25 cellular contexts compared by ENCODE assay signal in the genomic region with DNA sequence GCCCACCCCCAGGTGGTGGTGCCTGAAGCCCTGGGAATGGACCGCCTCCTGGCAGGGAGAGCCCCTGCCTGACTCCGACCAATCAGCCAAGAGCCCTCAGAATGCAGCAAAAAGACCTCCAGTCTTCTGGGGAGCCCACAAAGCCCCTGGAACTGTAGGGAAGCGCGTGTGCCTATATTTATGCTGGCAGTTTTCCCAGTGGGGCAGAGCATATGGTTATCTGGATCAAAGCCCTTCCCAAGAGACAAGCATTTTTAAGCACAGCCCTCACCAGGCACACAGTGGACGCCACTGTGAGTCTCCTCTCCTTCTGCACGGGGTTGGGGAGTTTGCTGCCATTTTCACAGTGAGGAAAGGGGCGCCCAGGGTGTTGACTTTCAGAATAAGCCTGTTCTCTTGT.
DNase-seq lines count a peak whose midpoint lies in the region; ATAC-seq and TF ChIP-seq lines count a peak whose summit lies in the region.
"Had no signal": no experiment of that assay in that cellular context is flagged by ENCODE, and none has a peak within 500 bp of the region (broad histone marks: within the 10 kb centered on the region; RNA-seq: fewer than 3 reads in every experiment).

No MANE protein-coding gene starts in this region.

- no peak for TF ChIP-seq EP300 in SK-N-SH (IDR thresholded peaks at IDR 0.05; ENCODE audit: borderline replicate concordance in 1 of 2, low read depth in 1 of 2, low read length in 1 of 2)

- no peaks in the 10 kb centered on the region for H4K20me1 ChIP-seq in SK-N-SH (ENCODE audit: insufficient read depth)

- WGBS in SK-N-SH (ENCODE audit: low lambda C conversion rate): 82% methylated on average over 7 of the region's 7 CpGs

- TF ChIP-seq RAD21 in SK-N-SH (IDR thresholded peaks at IDR 0.05; ENCODE audit: low read length): no peak

- H3K4me1 ChIP-seq in SK-N-SH (ENCODE audit: control insufficient read depth in 1 of 2, insufficient read depth in 2 of 2, low read depth in 1 of 2, low read length in 1 of 2): peaks cover 0 to 21% of the 10 kb centered on the region in 2 experiments; a peak in 1 of 4 replicates
- H3K4me1 ChIP-seq: Caco-2, pancreas had no signal

- CTCF ChIA-PET in SK-N-SH (lab: Yijun Ruan, JAX): interaction anchor here (0.7 to 1.9 kb wide), 4 partner anchors 9 to 73 kb away, joined by 3 to 5 read pairs (median 4); no protein-coding TSS in a partner anchor

- ATAC-seq in SK-N-SH treated with all-trans-retinoic acid at 6 μM for 48 hours: no peak; the same call in 2 of the 3 replicates
- ATAC-seq in HG03095 (IDR thresholded peaks at IDR 0.05; ENCODE audit: unreplicated experiment): no peak
- no peak for ATAC-seq in GM19351 (IDR thresholded peaks at IDR 0.05; ENCODE audit: unreplicated experiment)
- ATAC-seq: activated CD4-positive, CD25-positive, alpha-beta regulatory T cell treated with anti-CD3 and anti-CD28 coated beads, Interleukin-2, amount 50 U/mL, for 24 hours; activated CD8-positive, alpha-beta T cell treated with anti-CD3 and anti-CD28 coated beads for 36 hours; naive thymus-derived CD8-positive, alpha-beta T cell; pancreas had no signal

- intact Hi-C loops in dorsolateral prefrontal cortex (cut with DNase I): no loop called here

- H3K9me3 ChIP-seq in SK-N-SH: no peaks in the 10 kb centered on the region
- H3K9me3 ChIP-seq: Caco-2, esophagus muscularis mucosa, pancreas, right atrium auricular region had no signal

- H3K27me3 ChIP-seq in SK-N-SH (ENCODE audit: insufficient read depth) (no peaks in the 10 kb centered on the region), dorsolateral prefrontal cortex (no peaks in the 10 kb centered on the region)
- H3K27me3 ChIP-seq: esophagus muscularis mucosa, pancreas, right atrium auricular region had no signal

- H3K79me2 ChIP-seq in SK-N-SH (ENCODE audit: insufficient read depth): no peaks in the 10 kb centered on the region

- peak overlapping the region in 1 of 2 experiments; percentile 43; a peak in 1 of 4 replicates for H3K27ac ChIP-seq in SK-N-SH (ENCODE audit: low read depth in 2 of 2, low read length in 1 of 2)
- H3K27ac ChIP-seq in dorsolateral prefrontal cortex: peak overlapping the region in 46 of 59 donors; percentile 2 to 82 (median 54)
- H3K27ac ChIP-seq in substantia nigra (ENCODE audit: low read depth, low read length, poor library complexity, severe bottlenecking): peak overlapping the region; percentile 61
- H3K27ac ChIP-seq: esophagus muscularis mucosa, pancreas, right atrium auricular region had no signal

- no peak for TF ChIP-seq CTCF in SK-N-SH (IDR thresholded peaks at IDR 0.05)
- no peak for TF ChIP-seq CTCF in dorsolateral prefrontal cortex (IDR thresholded peaks at IDR 0.05 in 54 of 56, conservative IDR thresholded peaks at IDR 0.05 in 2 of 56; ENCODE audit: low read depth in 1 of 56, partially characterized antibody in 56 of 56)

- no peak overlapping the region for H2AFZ ChIP-seq in SK-N-SH (ENCODE audit: low read depth)

- peaks cover 0 to 44% of the 10 kb centered on the region in 2 experiments for H3K36me3 ChIP-seq in SK-N-SH (replicated peaks in 1 of 2; ENCODE audit: control insufficient read depth in 1 of 2, insufficient read depth in 2 of 2, low read length in 1 of 2)

- H3K9ac ChIP-seq in SK-N-SH: no peak overlapping the region

- DNase-seq in SK-N-SH: peak; percentile 75
- peak; percentile 14 for DNase-seq in NCI-H1694 treated with DMSO at 0.1 percent for 48 hours (lab: John Stamatoyannopoulos, UW)
- DNase-seq in dorsolateral prefrontal cortex: peak in 1 of 10 donors; percentile 27
- DNase-seq in substantia nigra (lab: John Stamatoyannopoulos, UW): peak in 1 of 49 donors; percentile 69
- DNase-seq in NCI-H748 treated with DMSO at 0.1 percent for 48 hours (lab: John Stamatoyannopoulos, UW): no peak
- DNase-seq: activated CD8-positive, alpha-beta T cell treated with anti-CD3 and anti-CD28 coated beads for 36 hours; activated effector memory CD4-positive, alpha-beta T cell treated with anti-CD3 and anti-CD28 coated beads, Interleukin-2, amount 50 U/mL, for 16 hours; activated T-cell treated with anti-CD3 and anti-CD28 coated beads for 4 hours; Caco-2; effector memory CD4-positive, alpha-beta T cell; hippocampal formation; Karpas-422; naive thymus-derived CD8-positive, alpha-beta T cell; NCI-H187; NCI-H526 treated with DMSO at 0.1 percent for 48 hours; pancreas; stimulated activated CD4-positive, alpha-beta T cell treated with anti-CD3 and anti-CD28 coated beads, Interleukin-4, amount 100 ng/mL, for 4 hours; SW 1271; trophoblast cell had no signal

- POLR2A ChIA-PET in SK-N-SH (lab: Yijun Ruan, JAX): no interaction called here

- no peaks in the 10 kb centered on the region for H3F3A ChIP-seq in SK-N-SH (replicated peaks; ENCODE audit: insufficient read depth)

- H3K9me2 ChIP-seq in SK-N-SH: no peaks in the 10 kb centered on the region

- H3K4me3 ChIP-seq in SK-N-SH (ENCODE audit: low read depth in 2 of 2, low read length in 1 of 2): no peak overlapping the region
- H3K4me3 ChIP-seq in dorsolateral prefrontal cortex: no peak overlapping the region
- H3K4me3 ChIP-seq: esophagus muscularis mucosa, pancreas, right atrium auricular region had no signal

- no peak overlapping the region for H3K4me2 ChIP-seq in SK-N-SH

TF ChIP-seq in SK-N-SH, 30 proteins besides CTCF, POLR2A, EP300 and RAD21:
- TF ChIP-seq, protein P1, sequence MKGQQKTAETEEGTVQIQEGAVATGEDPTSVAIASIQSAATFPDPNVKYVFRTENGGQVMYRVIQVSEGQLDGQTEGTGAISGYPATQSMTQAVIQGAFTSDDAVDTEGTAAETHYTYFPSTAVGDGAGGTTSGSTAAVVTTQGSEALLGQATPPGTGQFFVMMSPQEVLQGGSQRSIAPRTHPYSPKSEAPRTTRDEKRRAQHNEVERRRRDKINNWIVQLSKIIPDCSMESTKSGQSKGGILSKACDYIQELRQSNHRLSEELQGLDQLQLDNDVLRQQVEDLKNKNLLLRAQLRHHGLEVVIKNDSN (IDR thresholded peaks at IDR 0.05; ENCODE audit: borderline replicate concordance, low read depth): no peak
- TF ChIP-seq, protein P2, sequence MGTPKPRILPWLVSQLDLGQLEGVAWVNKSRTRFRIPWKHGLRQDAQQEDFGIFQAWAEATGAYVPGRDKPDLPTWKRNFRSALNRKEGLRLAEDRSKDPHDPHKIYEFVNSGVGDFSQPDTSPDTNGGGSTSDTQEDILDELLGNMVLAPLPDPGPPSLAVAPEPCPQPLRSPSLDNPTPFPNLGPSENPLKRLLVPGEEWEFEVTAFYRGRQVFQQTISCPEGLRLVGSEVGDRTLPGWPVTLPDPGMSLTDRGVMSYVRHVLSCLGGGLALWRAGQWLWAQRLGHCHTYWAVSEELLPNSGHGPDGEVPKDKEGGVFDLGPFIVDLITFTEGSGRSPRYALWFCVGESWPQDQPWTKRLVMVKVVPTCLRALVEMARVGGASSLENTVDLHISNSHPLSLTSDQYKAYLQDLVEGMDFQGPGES (IDR thresholded peaks at IDR 0.05; ENCODE audit: low read depth, low read length): no peak
- 0 out of 2 replicates have a peak, but pooled peaks have one; percentile 18 for TF ChIP-seq MXI1 (IDR thresholded peaks at IDR 0.05; ENCODE audit: low read depth, low read length)
- TF ChIP-seq FOSL2 (IDR thresholded peaks at IDR 0.05; ENCODE audit: borderline replicate concordance, low read depth): no peak
- TF ChIP-seq SMC3 (IDR thresholded peaks at IDR 0.05; ENCODE audit: low read depth, low read length): no peak

TF ChIP-seq in SK-N-SH treated with all-trans-retinoic acid at 6 μM for 48 hours, 23 proteins besides CTCF, POLR2A, EP300 and RAD21 (continues in another document):
- TF ChIP-seq, protein P3, sequence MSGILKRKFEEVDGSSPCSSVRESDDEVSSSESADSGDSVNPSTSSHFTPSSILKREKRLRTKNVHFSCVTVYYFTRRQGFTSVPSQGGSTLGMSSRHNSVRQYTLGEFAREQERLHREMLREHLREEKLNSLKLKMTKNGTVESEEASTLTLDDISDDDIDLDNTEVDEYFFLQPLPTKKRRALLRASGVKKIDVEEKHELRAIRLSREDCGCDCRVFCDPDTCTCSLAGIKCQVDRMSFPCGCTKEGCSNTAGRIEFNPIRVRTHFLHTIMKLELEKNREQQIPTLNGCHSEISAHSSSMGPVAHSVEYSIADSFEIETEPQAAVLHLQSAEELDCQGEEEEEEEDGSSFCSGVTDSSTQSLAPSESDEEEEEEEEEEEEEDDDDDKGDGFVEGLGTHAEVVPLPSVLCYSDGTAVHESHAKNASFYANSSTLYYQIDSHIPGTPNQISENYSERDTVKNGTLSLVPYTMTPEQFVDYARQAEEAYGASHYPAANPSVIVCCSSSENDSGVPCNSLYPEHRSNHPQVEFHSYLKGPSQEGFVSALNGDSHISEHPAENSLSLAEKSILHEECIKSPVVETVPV (CRISPR knock-in tag; IDR thresholded peaks at IDR 0.05): no peak
- TF ChIP-seq RARB (CRISPR knock-in tag; IDR thresholded peaks at IDR 0.05) (no peak), ZNF70 (CRISPR knock-in tag; IDR thresholded peaks at IDR 0.05) (no peak), ZNF565 (CRISPR knock-in tag; conservative IDR thresholded peaks at IDR 0.05; ENCODE audit: low read depth) (no peak), ARNTL (CRISPR knock-in tag; IDR thresholded peaks at IDR 0.05; ENCODE audit: borderline replicate concordance, low read depth) (no peak), ZFP30 (CRISPR knock-in tag; IDR thresholded peaks at IDR 0.05) (no peak), ESRRG (CRISPR knock-in tag; IDR thresholded peaks at IDR 0.05) (no peak), ISL1 (CRISPR knock-in tag; IDR thresholded peaks at IDR 0.05) (no peak), TCF4 (CRISPR knock-in tag; IDR thresholded peaks at IDR 0.05; ENCODE audit: borderline replicate concordance) (no peak), SNAI2 (CRISPR knock-in tag; IDR thresholded peaks at IDR 0.05) (no peak), OSR1 (CRISPR knock-in tag; IDR thresholded peaks at IDR 0.05) (no peak), BACH2 (CRISPR knock-in tag; IDR thresholded peaks at IDR 0.05; ENCODE audit: borderline replicate concordance) (no peak), PPARA (CRISPR knock-in tag; IDR thresholded peaks at IDR 0.05; ENCODE audit: borderline replicate concordance) (no peak)
- TF ChIP-seq, protein P4, sequence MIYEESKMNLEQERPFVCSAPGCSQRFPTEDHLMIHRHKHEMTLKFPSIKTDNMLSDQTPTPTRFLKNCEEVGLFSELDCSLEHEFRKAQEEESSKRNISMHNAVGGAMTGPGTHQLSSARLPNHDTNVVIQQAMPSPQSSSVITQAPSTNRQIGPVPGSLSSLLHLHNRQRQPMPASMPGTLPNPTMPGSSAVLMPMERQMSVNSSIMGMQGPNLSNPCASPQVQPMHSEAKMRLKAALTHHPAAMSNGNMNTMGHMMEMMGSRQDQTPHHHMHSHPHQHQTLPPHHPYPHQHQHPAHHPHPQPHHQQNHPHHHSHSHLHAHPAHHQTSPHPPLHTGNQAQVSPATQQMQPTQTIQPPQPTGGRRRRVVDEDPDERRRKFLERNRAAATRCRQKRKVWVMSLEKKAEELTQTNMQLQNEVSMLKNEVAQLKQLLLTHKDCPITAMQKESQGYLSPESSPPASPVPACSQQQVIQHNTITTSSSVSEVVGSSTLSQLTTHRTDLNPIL (CRISPR knock-in tag; IDR thresholded peaks at IDR 0.05; ENCODE audit: low read depth): no peak
